In genomic region chr20:13243826-13244376, GRCh38 we compare ENCODE assay signal across 23 cellular contexts. TPM values are rescaled to one million over a fixed set of nuclear protein-coding genes. Genes with fewer than 3 reads are reported as not detected.
DNase-seq lines count a peak whose midpoint lies in the region; ATAC-seq, FAIRE-seq and TF ChIP-seq lines count a peak whose summit lies in the region.
"Had no signal": no experiment of that assay in that cellular context is flagged by ENCODE, and none has a peak within 500 bp of the region (broad histone marks: within the 10 kb centered on the region; RNA-seq: fewer than 3 reads in every experiment).

No MANE protein-coding gene starts in this region.

- H3K27ac ChIP-seq in osteoblast (ENCODE audit: low read depth, low read length), result no peak overlapping the region
- H3K27ac ChIP-seq: colonic mucosa, heart right ventricle, parathyroid adenoma had no signal

- no peaks in the 10 kb centered on the region for H3K36me3 ChIP-seq in osteoblast (ENCODE audit: insufficient read depth, low read length)
- H3K36me3 ChIP-seq: colonic mucosa, heart right ventricle had no signal

- POLR2A ChIA-PET in activated CD4-positive, alpha-beta memory T cell treated with anti-CD3 and anti-CD28 coated beads for 36 hours (lab: Charles Lee), result no interaction called here

- intact Hi-C loops in activated CD4-positive, alpha-beta memory T cell treated with anti-CD3 and anti-CD28 coated beads for 36 hours (cut with micrococcal nuclease), result no loop called here
- intact Hi-C loops in left cardiac atrium (cut with DNase I), result loop anchor here in 1 of 2 donors (10.0 kb wide), 1 partner anchor 61 kb away; no protein-coding TSS in a partner anchor

- peak overlapping the region; percentile 7 for H2AFZ ChIP-seq in osteoblast (ENCODE audit: low read length)
- H2AFZ ChIP-seq: parathyroid adenoma had no signal

- FAIRE-seq in RCC 7860 (lab: Jason Lieb, UNC), result peak; percentile 59
- FAIRE-seq: islet of Langerhans had no signal

- H3K27ac Mint-ChIP-seq in activated CD4-positive, alpha-beta memory T cell treated with anti-CD3 and anti-CD28 coated beads for 36 hours, result no peak overlapping the region
- H3K27ac Mint-ChIP-seq: T-helper 1 cell treated with Interleukin-12 subunit alpha and Interleukin-12 subunit beta and Interleukin-4 antibody, amounts not matched to agents 30 μg/mL and 1 μg/mL, for 36 hours; type B pancreatic cell had no signal

- no peaks in the 10 kb centered on the region for H3K79me2 ChIP-seq in osteoblast (ENCODE audit: insufficient read depth, low read length)
- H3K79me2 ChIP-seq: parathyroid adenoma had no signal

- TF ChIP-seq CTCF in osteoblast (IDR thresholded peaks at IDR 0.05; ENCODE audit: extremely low read depth, low read depth, low read length), result no peak

- no peaks in the 10 kb centered on the region for H3K9me3 Mint-ChIP-seq in activated CD4-positive, alpha-beta memory T cell treated with anti-CD3 and anti-CD28 coated beads for 36 hours
- H3K9me3 Mint-ChIP-seq: T-helper 1 cell treated with Interleukin-12 subunit alpha and Interleukin-12 subunit beta and Interleukin-4 antibody, amounts not matched to agents 30 μg/mL and 1 μg/mL, for 36 hours; type B pancreatic cell had no signal

- no peaks in the 10 kb centered on the region for H3K27me3 ChIP-seq in osteoblast (ENCODE audit: insufficient read depth, low read length)
- H3K27me3 ChIP-seq: colonic mucosa, heart right ventricle had no signal

- peaks cover 13% of the 10 kb centered on the region for H3K4me1 ChIP-seq in osteoblast (ENCODE audit: insufficient read depth, low read length)
- H3K4me1 ChIP-seq: colonic mucosa had no signal

- no peaks in the 10 kb centered on the region for H3K9me3 ChIP-seq in osteoblast (ENCODE audit: low read depth, low read length)
- H3K9me3 ChIP-seq: colonic mucosa, heart right ventricle had no signal

- peak; percentile 46 for DNase-seq in EH (ENCODE audit: low read depth)
- DNase-seq in RCC 7860 (ENCODE audit: low spot score), result peak; percentile 44
- DNase-seq in fibroblast of gingiva (ENCODE audit: low read depth), result peak; percentile 66
- DNase-seq in osteoblast (ENCODE audit: insufficient read length, low spot score, missing footprints), result no peak
- DNase-seq in activated CD4-positive, alpha-beta memory T cell treated with anti-CD3 and anti-CD28 coated beads for 36 hours, result no peak
- DNase-seq in activated CD8-positive, alpha-beta memory T cell treated with anti-CD3 and anti-CD28 coated beads for 24 hours, result no peak
- no peak for DNase-seq in left cardiac atrium
- DNase-seq: activated CD4-positive, CD25-positive, alpha-beta regulatory T cell; activated gamma-delta T cell; aorta; C1 segment of cervical spinal cord; colonic mucosa; DMS79; heart right ventricle; NCI-H187 treated with DMSO at 0.1 percent for 48 hours; NCI-H526; stimulated activated CD4-positive, alpha-beta T cell treated with anti-CD3 and anti-CD28 coated beads, Interleukin-12 subunit alpha, Interleukin-12 subunit beta, amount 100 ng/mL, for 4 hours; stimulated activated naive CD4-positive, alpha-beta T cell treated with Interleukin-2 at 50 U/mL for 16 hours had no signal

- peaks cover 35% of the 10 kb centered on the region for H3K4me1 Mint-ChIP-seq in activated CD4-positive, alpha-beta memory T cell treated with anti-CD3 and anti-CD28 coated beads for 36 hours (ENCODE audit: low read depth)

- H3K4me3 Mint-ChIP-seq in activated CD4-positive, alpha-beta memory T cell treated with anti-CD3 and anti-CD28 coated beads for 36 hours, result no peak overlapping the region
- H3K4me3 Mint-ChIP-seq: T-helper 1 cell treated with Interleukin-12 subunit alpha and Interleukin-12 subunit beta and Interleukin-4 antibody, amounts not matched to agents 30 μg/mL and 1 μg/mL, for 36 hours; type B pancreatic cell had no signal

- H3K4me3 ChIP-seq in osteoblast (ENCODE audit: insufficient read depth, low read length), result no peak overlapping the region
- H3K4me3 ChIP-seq: colonic mucosa, heart right ventricle had no signal

- ATAC-seq in HG03571 (IDR thresholded peaks at IDR 0.05; ENCODE audit: unreplicated experiment), result no peak
- no peak for ATAC-seq in left cardiac atrium
- ATAC-seq: heart right ventricle had no signal

- H4K20me1 ChIP-seq in osteoblast (ENCODE audit: insufficient read depth, low read length), result no peaks in the 10 kb centered on the region

- peak overlapping the region; percentile 8 for H3K4me2 ChIP-seq in osteoblast (ENCODE audit: insufficient read depth, low read length)

- CTCF ChIA-PET in activated CD4-positive, alpha-beta memory T cell treated with anti-CD3 and anti-CD28 coated beads for 36 hours (lab: Charles Lee), result interaction anchor here (0.6 to 1.4 kb wide), 3 partner anchors 16 to 529 kb away, joined by 3 read pairs; no protein-coding TSS in a partner anchor

- no peaks in the 10 kb centered on the region for H3K36me3 Mint-ChIP-seq in activated CD4-positive, alpha-beta memory T cell treated with anti-CD3 and anti-CD28 coated beads for 36 hours
- H3K36me3 Mint-ChIP-seq: type B pancreatic cell had no signal

- no peaks in the 10 kb centered on the region for H3K27me3 Mint-ChIP-seq in activated CD4-positive, alpha-beta memory T cell treated with anti-CD3 and anti-CD28 coated beads for 36 hours

RNA-seq across cellular contexts. Expression of gene ISM1, which starts 22.8 kb away (rescaled TPM):
- total RNA-seq in osteoblast (4.0 and 8.3 TPM in 2 replicates), left cardiac atrium (1 to 10 TPM; 1.7 to 2.2 TPM)
- total RNA-seq in activated CD4-positive, alpha-beta memory T cell treated with anti-CD3 and anti-CD28 coated beads for 36 hours, result under 1 TPM; 0.34 to 0.36 TPM

Comparison
In these comparisons a context has a peak if more than half of its experiments do, and no peak if none do; other contexts are left out.
1. DNase-seq: peak in EH (single experiment), RCC 7860 (single experiment) and fibroblast of gingiva (single experiment); none in osteoblast (single experiment), activated CD4-positive, alpha-beta memory T cell treated with anti-CD3 and anti-CD28 coated beads for 36 hours (single experiment), activated CD8-positive, alpha-beta memory T cell treated with anti-CD3 and anti-CD28 coated beads for 24 hours (single experiment) and left cardiac atrium (single experiment).